Comparison of ENCODE assay signal across 10 cellular contexts in the genomic region with DNA sequence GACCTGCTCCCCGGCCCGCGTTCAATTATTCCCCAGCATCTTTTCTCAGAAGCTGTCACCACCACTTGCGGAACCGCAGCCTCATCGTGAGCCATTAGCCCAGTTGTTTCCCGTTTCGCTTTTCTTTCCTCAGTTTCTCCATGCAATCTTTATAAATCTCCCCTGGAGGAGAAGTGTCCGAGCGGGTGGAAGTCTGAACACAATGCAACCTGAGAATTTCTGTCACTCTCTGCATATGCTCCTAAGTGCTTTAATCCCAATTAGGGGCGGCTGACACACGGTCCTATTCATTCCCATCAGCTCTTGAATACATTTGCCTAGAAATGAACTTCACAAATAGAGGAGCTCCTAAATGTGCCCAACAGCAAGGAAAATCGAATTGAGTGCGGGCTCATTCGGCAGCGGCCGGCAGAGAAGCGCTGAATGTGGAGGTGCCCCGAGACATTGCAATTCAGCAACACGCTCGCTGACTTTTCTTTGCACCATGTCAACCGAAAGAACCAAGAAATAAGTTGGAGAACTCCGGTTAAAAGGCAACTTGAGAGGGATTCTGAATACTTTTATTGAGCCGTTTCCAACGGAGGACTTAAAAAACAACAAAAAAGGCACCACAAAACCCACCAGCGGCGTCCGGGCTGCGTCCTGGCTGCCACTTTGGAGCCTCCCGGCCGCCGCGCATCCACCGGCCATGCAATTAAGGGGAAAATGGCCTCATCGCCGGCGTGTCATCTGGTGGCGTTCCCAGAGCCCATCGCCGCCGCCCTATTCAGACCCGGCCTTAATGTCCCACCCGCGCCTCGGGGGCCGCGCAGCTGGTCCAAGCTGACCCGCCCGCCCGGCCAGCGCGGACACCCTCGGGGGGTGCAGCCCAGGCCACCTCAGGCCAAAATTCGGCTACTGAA. TPM values are rescaled to one million over a fixed set of nuclear protein-coding genes. Genes with fewer than 3 reads are reported as not detected.
DNase-seq lines count a peak whose midpoint lies in the region; ATAC-seq, FAIRE-seq and TF ChIP-seq lines count a peak whose summit lies in the region.
"Had no signal": no experiment of that assay in that cellular context is flagged by ENCODE, and none has a peak within 500 bp of the region (broad histone marks: within the 10 kb centered on the region; RNA-seq: fewer than 3 reads in every experiment).

No MANE protein-coding gene starts in this region.

- ATAC-seq in CD8-positive, alpha-beta T cell = no peak
- ATAC-seq in K562 (peak; percentile 47), HG03135 (IDR thresholded peaks at IDR 0.05; ENCODE audit: unreplicated experiment) (no peak), GM21723 (IDR thresholded peaks at IDR 0.05; ENCODE audit: unreplicated experiment) (no peak)

- H3K9me1 ChIP-seq in K562 (ENCODE audit: control insufficient read depth, insufficient read depth, low read length) = no peaks in the 10 kb centered on the region

- H2BK15ac ChIP-seq in neuronal stem cell (ENCODE audit: low read length) = no peak overlapping the region

- H2BK120ac ChIP-seq in neuronal stem cell (ENCODE audit: low read depth, low read length) = no peak overlapping the region

- no peak for TF ChIP-seq RAD21 in K562 (CRISPR knock-in tag; conservative IDR thresholded peaks at IDR 0.05 in 1 of 2, IDR thresholded peaks at IDR 0.05 in 1 of 2)

- no peaks in the 10 kb centered on the region for H3K79me1 ChIP-seq in neuronal stem cell (ENCODE audit: low read depth, low read length)

- H3K9ac ChIP-seq in K562 (ENCODE audit: insufficient read depth in 1 of 2, low read depth in 2 of 2, low read length in 2 of 2) (no peak overlapping the region), neuronal stem cell (ENCODE audit: low read depth, low read length, poor library complexity) (no peak overlapping the region)

- in situ Hi-C loops in K562 (cut with MboI) = no loop called here

- POLR2A ChIA-PET in CD8-positive, alpha-beta T cell (lab: Charles Lee) = interaction anchor here (1.2 kb wide), 1 partner anchor 8 kb away, joined by 3 read pairs; no protein-coding TSS in a partner anchor
- POLR2A ChIA-PET in K562 (lab: Yijun Ruan, JAX) = interaction anchor here (1.0 to 1.1 kb wide), 2 partner anchors 8 to 34 kb away, joined by 3 to 7 read pairs; a partner anchor contains a TSS

- H3K27me3 ChIP-seq in CD8-positive, alpha-beta T cell (ENCODE audit: insufficient read depth, low read length) = peaks cover 55% of the 10 kb centered on the region
- H3K27me3 ChIP-seq in H7 (ENCODE audit: control insufficient read depth, insufficient read depth, low read length) (peaks cover 98% of the 10 kb centered on the region), K562 (ENCODE audit: control insufficient read depth in 2 of 2, insufficient read depth in 2 of 2, low read length in 2 of 2) (peaks cover 40 to 54% of the 10 kb centered on the region in 2 experiments), neuronal stem cell (ENCODE audit: control insufficient read depth in 3 of 3, insufficient read depth in 3 of 3, low read depth in 1 of 3, low read length in 3 of 3) (peaks cover 48 to 99% (median 85%) of the 10 kb centered on the region in 3 experiments)

- peaks cover 71% of the 10 kb centered on the region for H3K27me3 Mint-ChIP-seq in CD8-positive, alpha-beta T cell (ENCODE audit: low read depth)

- H2BK5ac ChIP-seq in neuronal stem cell (ENCODE audit: low read length) = no peak overlapping the region

- no peak overlapping the region for H3K27ac ChIP-seq in CD8-positive, alpha-beta T cell (ENCODE audit: low read depth, low read length)
- no peak overlapping the region for H3K27ac ChIP-seq in K562 (ENCODE audit: extremely low read depth, low read depth, low read length)
- H3K27ac ChIP-seq in neuronal stem cell (replicated peaks; ENCODE audit: low read length) = no peak overlapping the region

- CTCF ChIA-PET in CD8-positive, alpha-beta T cell (lab: Charles Lee) = interaction anchor here (1.5 to 1.7 kb wide), 3 partner anchors 14 to 143 kb away, joined by 4 to 6 read pairs (median 4); no protein-coding TSS in a partner anchor
- CTCF ChIA-PET in K562 (lab: Yijun Ruan, JAX; ENCODE audit: low intra/inter-chr PET ratio) = no interaction called here

- H3K4me2 ChIP-seq in K562 (ENCODE audit: insufficient read depth, low read length) = peak overlapping the region; percentile 70
- H3K4me2 ChIP-seq in neuronal stem cell (ENCODE audit: insufficient read depth, low read length, poor library complexity, severe bottlenecking) = peak overlapping the region; percentile 93

- no peaks in the 10 kb centered on the region for H4K20me1 ChIP-seq in K562 (replicated peaks; ENCODE audit: control insufficient read depth, insufficient read depth, low read length)

- 34% methylated on average over 44 of the region's 54 CpGs for WGBS in K562 (ENCODE audit: insufficient coverage, low coverage, missing lambda C conversion rate)
- no CpG with 5 or more reads among the region's 54 CpGs for whole genome bisulfite sequencing in neuronal stem cell (ENCODE audit: extremely low coverage in 2 of 2, insufficient read length in 2 of 2, insufficient replicate concordance in 1 of 2), 2 donors

- no peak overlapping the region for H4K8ac ChIP-seq in neuronal stem cell (ENCODE audit: low read depth, low read length)

- no peak overlapping the region for H3K4me3 ChIP-seq in CD8-positive, alpha-beta T cell (ENCODE audit: low read depth, low read length)
- H3K4me3 ChIP-seq in H7 (ENCODE audit: insufficient read depth, low read depth, low read length) (peak overlapping the region; percentile 2; the same call in 1 of the 2 replicates), K562 (no peak overlapping the region), neuronal stem cell (ENCODE audit: low read length in 2 of 2) (peak overlapping the region in 1 of 2 donors; percentile 27)

- no peak overlapping the region for H3K18ac ChIP-seq in neuronal stem cell (ENCODE audit: low read length)

- H3K79me2 ChIP-seq in K562 (ENCODE audit: control insufficient read depth, insufficient read depth, low read length) = no peaks in the 10 kb centered on the region

- H2AFZ ChIP-seq in K562 (ENCODE audit: low read depth, low read length) = peak overlapping the region; percentile 89
- peak overlapping the region; percentile 93 for H2AFZ ChIP-seq in neuronal stem cell (ENCODE audit: low read length)

- TF ChIP-seq CTCF in CD8-positive, alpha-beta T cell (IDR thresholded peaks at IDR 0.05) = no peak
- no peak for TF ChIP-seq CTCF in K562 (IDR thresholded peaks at IDR 0.05 in 2 of 3, conservative IDR thresholded peaks at IDR 0.05 in 1 of 3; ENCODE audit: insufficient read depth in 2 of 3, low read depth in 1 of 3, low read length in 3 of 3)
- TF ChIP-seq CTCF in D721Med (IDR thresholded peaks at IDR 0.05; ENCODE audit: insufficient read depth, missing control alignments) = no peak

- no peaks in the 10 kb centered on the region for H3K9me3 Mint-ChIP-seq in CD8-positive, alpha-beta T cell

- no peak for TF ChIP-seq EP300 in K562 (IDR thresholded peaks at IDR 0.05; ENCODE audit: low read length)

- H3K4me1 Mint-ChIP-seq in CD8-positive, alpha-beta T cell (ENCODE audit: low read depth) = peaks cover 25% of the 10 kb centered on the region

- no peak for DNase-seq in CD8-positive, alpha-beta T cell
- DNase-seq in H7 (peak; percentile 45), K562 (ENCODE audit: extremely low read depth in 1 of 4, low spot score in 3 of 4) (no peak), neuronal stem cell (ENCODE audit: low spot score) (no peak), hippocampal formation (lab: John Stamatoyannopoulos, UW) (no peak), D721Med (ENCODE audit: insufficient read length, low spot score) (no peak)
- DNase-seq: NCI-H1105 treated with DMSO at 0.1 percent for 48 hours had no signal

- BruUV-seq in K562 (replicated peaks; lab: Mats Ljungman, UMichigan) = no TSS peak

- no peak overlapping the region for H3K4ac ChIP-seq in neuronal stem cell (ENCODE audit: low read length)

- no peak overlapping the region for H2BK12ac ChIP-seq in neuronal stem cell (ENCODE audit: low read length)

- H3K36me3 ChIP-seq in CD8-positive, alpha-beta T cell (ENCODE audit: insufficient read depth, low read length) = no peaks in the 10 kb centered on the region
- H3K36me3 ChIP-seq in H7 (replicated peaks; ENCODE audit: control insufficient read depth, insufficient read depth, low read length) (no peaks in the 10 kb centered on the region), K562 (ENCODE audit: control insufficient read depth, insufficient read depth, low read length) (no peaks in the 10 kb centered on the region), neuronal stem cell (replicated peaks in 1 of 2; ENCODE audit: control insufficient read depth in 2 of 2, insufficient read depth in 2 of 2, low read length in 2 of 2) (no peaks in the 10 kb centered on the region)

- no peak overlapping the region for H3K27ac Mint-ChIP-seq in CD8-positive, alpha-beta T cell

- no peak for TF ChIP-seq POLR2A in K562 (conservative IDR thresholded peaks at IDR 0.05)

- no peaks in the 10 kb centered on the region for H3K36me3 Mint-ChIP-seq in CD8-positive, alpha-beta T cell

- H2AK5ac ChIP-seq in neuronal stem cell (ENCODE audit: low read depth, low read length) = no peak overlapping the region

- peak overlapping the region; percentile 71 for H3K4me3 Mint-ChIP-seq in CD8-positive, alpha-beta T cell

- no peak for FAIRE-seq in K562 (lab: Jason Lieb, UNC)
- FAIRE-seq in D721Med (lab: Jason Lieb, UNC) = no peak

- H3K9me3 ChIP-seq in CD8-positive, alpha-beta T cell (ENCODE audit: low read length) = no peaks in the 10 kb centered on the region
- H3K9me3 ChIP-seq in K562 (replicated peaks; ENCODE audit: control insufficient read depth, insufficient read depth, low read depth, low read length) = no peaks in the 10 kb centered on the region
- H3K9me3 ChIP-seq in neuronal stem cell (replicated peaks in 1 of 2; ENCODE audit: control insufficient read depth in 2 of 2, insufficient read depth in 1 of 2, low read depth in 1 of 2, low read length in 2 of 2) = no peaks in the 10 kb centered on the region

- H3K4me1 ChIP-seq in CD8-positive, alpha-beta T cell (ENCODE audit: insufficient read depth, low read length) = peaks cover 29% of the 10 kb centered on the region
- peaks cover 0 to 20% of the 10 kb centered on the region in 2 experiments; a peak in 2 of 5 replicates for H3K4me1 ChIP-seq in K562 (replicated peaks in 1 of 2; ENCODE audit: control insufficient read depth in 2 of 2, insufficient read depth in 2 of 2, low read length in 2 of 2)
- peaks cover 0 to 2% of the 10 kb centered on the region in 2 donors for H3K4me1 ChIP-seq in neuronal stem cell (ENCODE audit: control insufficient read depth in 2 of 2, insufficient read depth in 1 of 2, low read depth in 1 of 2, low read length in 2 of 2)

- intact Hi-C loops in CD8-positive, alpha-beta T cell (cut with DNase I, micrococcal nuclease) = loop anchor here in 1 of 2 experiments (2.0 kb wide), 1 partner anchor 14 kb away; no protein-coding TSS in a partner anchor
- intact Hi-C loops in K562 (cut with micrococcal nuclease) = no loop called here

- H4K91ac ChIP-seq in neuronal stem cell (ENCODE audit: low read depth, low read length, poor library complexity) = no peak overlapping the region

- no peak overlapping the region for H3K14ac ChIP-seq in neuronal stem cell (ENCODE audit: low read length)

- H3K23ac ChIP-seq in neuronal stem cell (ENCODE audit: low read depth, low read length, poor library complexity) = peak overlapping the region; percentile 96

RNA-seq across cellular contexts. Expression of a gene that starts 3.9 kb away (rescaled TPM):
- not detected for total RNA-seq in CD8-positive, alpha-beta T cell
- total RNA-seq in H7 (2014; rRNA removed; shearing (Covaris generic)) = 0.14 TPM in 1 of 2 replicates, not detected in the other
- total RNA-seq in K562 (2011; cell fraction: chromatin; rRNA removed; ENCODE audit: low replicate concordance) = not detected in 2 replicates
- not detected in 2 replicates for total RNA-seq in K562 (2011; cell fraction: nucleolus; rRNA removed)
- total RNA-seq in K562 (2011; cell fraction: nucleoplasm; rRNA removed) = not detected in 2 replicates
- total RNA-seq in K562 (2014; rRNA removed) (not detected in 2 replicates), K562 (2014; rRNA removed; fragmentation: Illumina TruSeq; extraction: Trizol) (not detected in 2 replicates), K562 (2015; rRNA removed; fragmentation: Illumina TruSeq; extraction: Trizol) (not detected in 2 replicates), K562 (2021) (not detected in 2 replicates)
- polyA plus RNA-seq in K562 (2011; rRNA removed) (not detected in 2 replicates), K562 (2014; fragmentation: Illumina TruSeq; extraction: Trizol) (not detected in 2 replicates), K562 (2014; fragmentation: Nextera tagmentation; extraction: Ambion mirVana) (not detected), K562 (2014; rRNA removed) (not detected in 2 replicates)
- polyA plus RNA-seq in K562 (2011; cell fraction: cytosol; rRNA removed) = not detected in 2 replicates
- polyA plus RNA-seq in K562 (2011; cell fraction: nucleus; rRNA removed) = not detected in 2 replicates
- polyA plus RNA-seq in K562 (2012) = not detected in 2 replicates
- not detected in 2 replicates for polyA minus RNA-seq in K562 (2011; rRNA and poly(A)+ RNA removed)
- not detected in 2 replicates for polyA minus RNA-seq in K562 (2011; cell fraction: cytosol; rRNA and poly(A)+ RNA removed)
- not detected in 2 replicates for polyA minus RNA-seq in K562 (2011; cell fraction: nucleus; rRNA and poly(A)+ RNA removed)
- not detected for polyA plus RNA-seq in neuronal stem cell (2013, experiment 1 of 2)
- polyA plus RNA-seq in neuronal stem cell (2013, experiment 2 of 2) = 0.03 TPM
- total RNA-seq: myocyte had no signal

RNA-seq across cellular contexts. Expression of a gene that starts 34.3 kb away (rescaled TPM):
- 10 to 100 TPM; 48.0 to 50.8 TPM for total RNA-seq in CD8-positive, alpha-beta T cell
- 118 and 127 TPM in 2 replicates for total RNA-seq in H7 (2014; rRNA removed; shearing (Covaris generic))
- 27.7 and 78.8 TPM in 2 replicates for total RNA-seq in K562 (2011; cell fraction: chromatin; rRNA removed; ENCODE audit: low replicate concordance)
- 14.0 and 22.8 TPM in 2 replicates for total RNA-seq in K562 (2011; cell fraction: nucleolus; rRNA removed)
- 47.8 and 85.7 TPM in 2 replicates for total RNA-seq in K562 (2011; cell fraction: nucleoplasm; rRNA removed)
- 64.0 and 68.7 TPM in 2 replicates for total RNA-seq in K562 (2014; rRNA removed)
- 121 and 138 TPM in 2 replicates for total RNA-seq in K562 (2014; rRNA removed; fragmentation: Illumina TruSeq; extraction: Trizol)
- total RNA-seq in K562 (2015; rRNA removed; fragmentation: Illumina TruSeq; extraction: Trizol) = 93.0 and 99.6 TPM in 2 replicates
- total RNA-seq in K562 (2021) = 72.4 and 73.3 TPM in 2 replicates
- 126 and 138 TPM in 2 replicates for polyA plus RNA-seq in K562 (2011; rRNA removed)
- polyA plus RNA-seq in K562 (2011; cell fraction: cytosol; rRNA removed) = 19.3 and 47.0 TPM in 2 replicates
- polyA plus RNA-seq in K562 (2011; cell fraction: nucleus; rRNA removed) = 38.0 and 84.7 TPM in 2 replicates
- polyA plus RNA-seq in K562 (2012) = 52.6 and 64.4 TPM in 2 replicates
- 81.1 and 91.7 TPM in 2 replicates for polyA plus RNA-seq in K562 (2014; fragmentation: Illumina TruSeq; extraction: Trizol)
- 100 to 1,000 TPM; 133 to 177 TPM for polyA plus RNA-seq in K562 (2014; fragmentation: Nextera tagmentation; extraction: Ambion mirVana)
- polyA plus RNA-seq in K562 (2014; rRNA removed) = 78.1 and 79.2 TPM in 2 replicates
- 161 and 163 TPM in 2 replicates for polyA minus RNA-seq in K562 (2011; rRNA and poly(A)+ RNA removed)
- polyA minus RNA-seq in K562 (2011; cell fraction: cytosol; rRNA and poly(A)+ RNA removed) = 62.2 and 63.7 TPM in 2 replicates
- 28.0 and 43.1 TPM in 2 replicates for polyA minus RNA-seq in K562 (2011; cell fraction: nucleus; rRNA and poly(A)+ RNA removed)
- 49.0 TPM for polyA plus RNA-seq in neuronal stem cell (2013, experiment 1 of 2)
- polyA plus RNA-seq in neuronal stem cell (2013, experiment 2 of 2) = 51.0 TPM
